23 cellular contexts compared by ENCODE assay signal in genomic region chr11:96323643-96323985, GRCh38.
"Had no signal": no experiment of that assay in that cellular context is flagged by ENCODE, and none has a peak within 500 bp of the region (broad histone marks: within the 10 kb centered on the region; RNA-seq: fewer than 3 reads in every experiment).

No MANE protein-coding gene starts in this region.

- H3K4me3 Mint-ChIP-seq: activated CD4-positive, alpha-beta memory T cell treated with anti-CD3 and anti-CD28 coated beads for 36 hours; activated CD4-positive, alpha-beta T cell treated with anti-CD3 and anti-CD28 coated beads for 36 hours; activated CD8-positive, alpha-beta memory T cell treated with anti-CD3 and anti-CD28 coated beads, Interleukin-2, amount 10 ng/mL, durations not matched to agents 7 days and 5 days; activated naive CD8-positive, alpha-beta T cell treated with anti-CD3 and anti-CD28 coated beads for 36 hours; brain; naive B cell had no signal

- ATAC-seq: activated CD4-positive, alpha-beta T cell treated with anti-CD3 and anti-CD28 coated beads for 36 hours; activated CD8-positive, alpha-beta memory T cell treated with anti-CD3 and anti-CD28 coated beads, Interleukin-2, amount 10 ng/mL, durations not matched to agents 7 days and 5 days; lower lobe of right lung; SK-N-SH treated with all-trans-retinoic acid at 6 μM for 48 hours had no signal

- H3K9me3 ChIP-seq: lower lobe of right lung, neutrophil, upper lobe of left lung had no signal

- DNase-seq: activated CD4-positive, alpha-beta memory T cell treated with anti-CD3 and anti-CD28 coated beads for 36 hours; activated CD4-positive, alpha-beta T cell treated with anti-CD3 and anti-CD28 coated beads for 36 hours; activated CD8-positive, alpha-beta memory T cell treated with anti-CD3 and anti-CD28 coated beads, Interleukin-2, amount 10 ng/mL, durations not matched to agents 7 days and 5 days; activated gamma-delta T cell treated with Interleukin-2 at 50 U/mL for 16 hours; activated naive CD8-positive, alpha-beta T cell treated with anti-CD3 and anti-CD28 coated beads for 36 hours; activated T-cell treated with anti-CD3 and anti-CD28 coated beads, Interleukin-2, amount 50 U/mL, for 1 hour; amygdala; effector memory CD4-positive, alpha-beta T cell; foreskin fibroblast; lower lobe of right lung; naive B cell; posterior cingulate gyrus; stimulated activated CD4-positive, alpha-beta T cell treated with anti-CD3 and anti-CD28 coated beads, Interleukin-4, amount 100 ng/mL, for 24 hours; stimulated activated naive CD4-positive, alpha-beta T cell; substantia nigra; T-helper 1 cell; T1000; upper lobe of left lung had no signal

- H3K27ac ChIP-seq: neutrophil, VCaP had no signal

- H3K27ac Mint-ChIP-seq: activated CD4-positive, alpha-beta memory T cell treated with anti-CD3 and anti-CD28 coated beads for 36 hours; activated CD4-positive, alpha-beta T cell treated with anti-CD3 and anti-CD28 coated beads for 36 hours; activated CD8-positive, alpha-beta memory T cell treated with anti-CD3 and anti-CD28 coated beads, Interleukin-2, amount 10 ng/mL, durations not matched to agents 7 days and 5 days; activated naive CD8-positive, alpha-beta T cell treated with anti-CD3 and anti-CD28 coated beads for 36 hours had no signal

- H3K27me3 Mint-ChIP-seq: activated CD4-positive, alpha-beta memory T cell treated with anti-CD3 and anti-CD28 coated beads for 36 hours; activated CD4-positive, alpha-beta T cell treated with anti-CD3 and anti-CD28 coated beads for 36 hours; activated CD8-positive, alpha-beta memory T cell treated with anti-CD3 and anti-CD28 coated beads, Interleukin-2, amount 10 ng/mL, durations not matched to agents 7 days and 5 days; activated naive CD8-positive, alpha-beta T cell treated with anti-CD3 and anti-CD28 coated beads for 36 hours; brain; naive B cell had no signal

- H3K9me3 Mint-ChIP-seq: activated CD4-positive, alpha-beta memory T cell treated with anti-CD3 and anti-CD28 coated beads for 36 hours; brain; naive B cell had no signal

- H3K36me3 ChIP-seq: lower lobe of right lung, neutrophil, upper lobe of left lung had no signal

- H3K27me3 ChIP-seq: neutrophil, upper lobe of left lung had no signal

- H3K4me3 ChIP-seq: lower lobe of right lung, skin epidermis, upper lobe of left lung had no signal
